15 cellular contexts compared by ENCODE assay signal in the genomic region with DNA sequence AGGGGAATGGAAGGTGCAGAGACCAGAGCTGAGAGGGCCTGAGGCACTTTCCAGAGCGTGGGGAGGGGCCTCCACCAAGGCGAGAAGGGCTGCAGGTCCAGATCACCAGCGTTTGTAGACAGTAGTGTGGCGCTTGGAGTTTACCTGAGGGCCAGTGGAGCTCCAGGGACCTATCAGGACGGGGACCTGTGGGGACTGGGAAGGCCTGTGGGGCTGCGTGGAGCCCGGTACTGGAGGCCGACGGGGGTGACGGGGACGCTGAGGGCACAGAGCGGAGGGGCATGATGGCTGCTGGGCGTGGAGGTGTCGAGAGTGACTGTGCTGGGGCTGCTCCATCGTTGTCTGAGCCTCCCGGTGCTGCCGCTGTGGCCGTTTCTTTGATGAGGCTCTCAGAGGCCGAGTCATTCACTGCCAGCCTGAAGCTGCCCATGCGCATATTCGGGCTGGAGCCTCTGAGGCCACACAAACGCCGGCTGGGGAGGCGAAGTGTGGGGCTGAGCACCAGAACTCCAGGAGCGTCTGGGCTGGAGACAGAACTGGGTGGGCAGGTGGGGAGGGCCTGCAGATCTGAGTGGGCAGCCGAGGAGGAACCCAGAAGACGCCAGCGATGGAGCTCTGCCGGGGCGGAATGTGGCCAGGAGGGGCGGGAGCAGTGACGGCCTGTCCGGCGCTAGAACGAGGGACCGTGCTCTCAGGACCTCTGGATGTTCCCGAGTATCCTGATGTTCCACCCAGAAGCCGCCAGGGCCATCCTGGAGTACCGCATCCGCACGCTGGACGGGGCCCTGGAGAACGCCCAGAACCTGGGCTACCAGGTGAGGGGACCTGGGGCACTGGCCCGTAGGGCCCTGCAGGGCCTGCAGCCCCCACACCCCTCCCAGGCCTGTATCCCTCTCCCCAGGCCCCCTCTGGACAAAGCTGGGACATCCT. TPM values are rescaled to one million over a fixed set of nuclear protein-coding genes. Genes with fewer than 3 reads are reported as not detected.
DNase-seq lines count a peak whose midpoint lies in the region; ATAC-seq and TF ChIP-seq lines count a peak whose summit lies in the region.
"Had no signal": no experiment of that assay in that cellular context is flagged by ENCODE, and none has a peak within 500 bp of the region (broad histone marks: within the 10 kb centered on the region; RNA-seq: fewer than 3 reads in every experiment).

No MANE protein-coding gene starts in this region.

- CTCF ChIA-PET in activated CD4-positive, alpha-beta T cell treated with anti-CD3 and anti-CD28 coated beads, Interleukin-2, amount 10 ng/mL, durations not matched to agents 7 days and 5 days (lab: Charles Lee), result interaction anchor here (0.7 to 1.6 kb wide), 2 partner anchors 14 to 18 kb away, joined by 3 to 4 read pairs; no protein-coding TSS in a partner anchor
- CTCF ChIA-PET in activated B cell treated with CpG ODN at 0.5 μM for 24 hours (lab: Charles Lee), result interaction anchor here (0.9 kb wide), 1 partner anchor 41 kb away, joined by 4 read pairs; no protein-coding TSS in a partner anchor

- H3K9me3 Mint-ChIP-seq in activated CD4-positive, alpha-beta T cell treated with anti-CD3 and anti-CD28 coated beads, Interleukin-2, amount 10 ng/mL, durations not matched to agents 7 days and 5 days, result no peaks in the 10 kb centered on the region
- H3K9me3 Mint-ChIP-seq in activated B cell treated with CpG ODN at 0.5 μM for 24 hours, result no peaks in the 10 kb centered on the region

- no peak for DNase-seq in activated CD4-positive, alpha-beta T cell treated with anti-CD3 and anti-CD28 coated beads, Interleukin-2, amount 10 ng/mL, durations not matched to agents 7 days and 5 days
- no peak for DNase-seq in activated CD4-positive, alpha-beta T cell treated with anti-CD3 and anti-CD28 coated beads, Interleukin-2, amount 50 U/mL, for 48 hours
- no peak for DNase-seq in activated B cell treated with CpG ODN at 0.5 μM for 24 hours
- DNase-seq in left ventricle myocardium superior, result peak; percentile 29
- DNase-seq in sciatic nerve (ENCODE audit: low spot score), result peak; percentile 49
- DNase-seq in T1000 (lab: John Stamatoyannopoulos, UW), result no peak
- no peak for DNase-seq in globus pallidus (ENCODE audit: low spot score)
- DNase-seq: activated CD4-positive, CD25-positive, alpha-beta regulatory T cell treated with anti-CD3 and anti-CD28 coated beads, Interleukin-2, amount 50 U/mL, for 72 hours; brain microvascular endothelial cell; EL; NCI-H1092 treated with DMSO at 0.1 percent for 48 hours; SHP77 had no signal

- peaks cover 32% of the 10 kb centered on the region for H3K4me1 Mint-ChIP-seq in activated CD4-positive, alpha-beta T cell treated with anti-CD3 and anti-CD28 coated beads, Interleukin-2, amount 10 ng/mL, durations not matched to agents 7 days and 5 days
- peaks cover 17% of the 10 kb centered on the region for H3K4me1 Mint-ChIP-seq in activated B cell treated with CpG ODN at 0.5 μM for 24 hours

- peak overlapping the region; percentile 73 for H3K4me3 Mint-ChIP-seq in activated CD4-positive, alpha-beta T cell treated with anti-CD3 and anti-CD28 coated beads, Interleukin-2, amount 10 ng/mL, durations not matched to agents 7 days and 5 days
- peak overlapping the region; percentile 38 for H3K4me3 Mint-ChIP-seq in activated B cell treated with CpG ODN at 0.5 μM for 24 hours

- peaks cover 28% of the 10 kb centered on the region for H3K36me3 Mint-ChIP-seq in activated CD4-positive, alpha-beta T cell treated with anti-CD3 and anti-CD28 coated beads, Interleukin-2, amount 10 ng/mL, durations not matched to agents 7 days and 5 days (ENCODE audit: low read depth)
- peaks cover 23% of the 10 kb centered on the region for H3K36me3 Mint-ChIP-seq in activated B cell treated with CpG ODN at 0.5 μM for 24 hours (ENCODE audit: low read depth)

- H3K27me3 Mint-ChIP-seq in activated CD4-positive, alpha-beta T cell treated with anti-CD3 and anti-CD28 coated beads, Interleukin-2, amount 10 ng/mL, durations not matched to agents 7 days and 5 days, result peaks cover 2% of the 10 kb centered on the region
- H3K27me3 Mint-ChIP-seq in activated B cell treated with CpG ODN at 0.5 μM for 24 hours, result peaks cover 3% of the 10 kb centered on the region

- TF ChIP-seq CTCF in activated B cell treated with CpG ODN at 0.5 μM for 24 hours (IDR thresholded peaks at IDR 0.05), result no peak

- intact Hi-C loops in activated B cell treated with CpG ODN at 0.5 μM for 24 hours (cut with micrococcal nuclease) (no loop called here), left ventricle myocardium superior (cut with micrococcal nuclease) (no loop called here), sciatic nerve (cut with DNase I) (no loop called here)

- peak overlapping the region; percentile 54 for H3K27ac Mint-ChIP-seq in activated CD4-positive, alpha-beta T cell treated with anti-CD3 and anti-CD28 coated beads, Interleukin-2, amount 10 ng/mL, durations not matched to agents 7 days and 5 days
- H3K27ac Mint-ChIP-seq in activated B cell treated with CpG ODN at 0.5 μM for 24 hours, result no peak overlapping the region

- ATAC-seq in activated B cell treated with CpG ODN at 0.5 μM for 24 hours (ENCODE audit: low read depth), result no peak
- ATAC-seq in left ventricle myocardium superior, result no peak
- ATAC-seq in sciatic nerve, result no peak
- ATAC-seq in HG02970 (IDR thresholded peaks at IDR 0.05; ENCODE audit: low FRiP score, unreplicated experiment), result no peak

- POLR2A ChIA-PET in activated CD4-positive, alpha-beta T cell treated with anti-CD3 and anti-CD28 coated beads, Interleukin-2, amount 10 ng/mL, durations not matched to agents 7 days and 5 days (lab: Charles Lee), result no interaction called here
- POLR2A ChIA-PET in activated B cell treated with CpG ODN at 0.5 μM for 24 hours (lab: Charles Lee), result interaction anchor here (1.0 to 3.1 kb wide), 3 partner anchors 12 to 84 kb away, joined by 3 to 15 read pairs (median 5); a partner anchor contains a TSS

RNA-seq across cellular contexts. Expression of a gene that starts 2.6 kb away (rescaled TPM):
- 100 to 1,000 TPM; 325 to 377 TPM for total RNA-seq in activated CD4-positive, alpha-beta T cell treated with anti-CD3 and anti-CD28 coated beads, Interleukin-2, amount 10 ng/mL, durations not matched to agents 7 days and 5 days
- 62.3 and 74.1 TPM in 2 replicates for total RNA-seq in activated B cell treated with CpG ODN at 0.5 μM for 24 hours
- 7.2 TPM for total RNA-seq in left ventricle myocardium superior
- 60.3 TPM for total RNA-seq in sciatic nerve

RNA-seq across cellular contexts. Expression of a gene that starts 7.8 kb away (rescaled TPM):
- not detected for total RNA-seq in activated CD4-positive, alpha-beta T cell treated with anti-CD3 and anti-CD28 coated beads, Interleukin-2, amount 10 ng/mL, durations not matched to agents 7 days and 5 days
- total RNA-seq in activated B cell treated with CpG ODN at 0.5 μM for 24 hours (not detected in 2 replicates), left ventricle myocardium superior (not detected), sciatic nerve (not detected)
- total RNA-seq: myocyte, NCI-H460 had no signal

RNA-seq across cellular contexts. Expression of a gene that starts 13.3 kb away (rescaled TPM):
- total RNA-seq in activated CD4-positive, alpha-beta T cell treated with anti-CD3 and anti-CD28 coated beads, Interleukin-2, amount 10 ng/mL, durations not matched to agents 7 days and 5 days, result 1 to 10 TPM; 5.5 to 6.5 TPM
- total RNA-seq in activated B cell treated with CpG ODN at 0.5 μM for 24 hours (0.46 and 0.64 TPM in 2 replicates), left ventricle myocardium superior (0.32 TPM), sciatic nerve (0.36 TPM)
- total RNA-seq: myocyte, NCI-H460 had no signal

RNA-seq across cellular contexts. Expression of a gene that starts 16.1 kb away (rescaled TPM):
- total RNA-seq in activated CD4-positive, alpha-beta T cell treated with anti-CD3 and anti-CD28 coated beads, Interleukin-2, amount 10 ng/mL, durations not matched to agents 7 days and 5 days, result 1,000 to 10,000 TPM; 1,561 to 1,733 TPM
- total RNA-seq in activated B cell treated with CpG ODN at 0.5 μM for 24 hours, result 112 and 125 TPM in 2 replicates
- total RNA-seq in left ventricle myocardium superior, result 200 TPM
- total RNA-seq in sciatic nerve, result 853 TPM

RNA-seq across cellular contexts. Expression of a gene that starts 22.3 kb away (rescaled TPM):
- total RNA-seq in activated CD4-positive, alpha-beta T cell treated with anti-CD3 and anti-CD28 coated beads, Interleukin-2, amount 10 ng/mL, durations not matched to agents 7 days and 5 days, result 1,000 to 10,000 TPM; 1,306 to 1,465 TPM
- total RNA-seq in activated B cell treated with CpG ODN at 0.5 μM for 24 hours, result 21.2 and 25.3 TPM in 2 replicates
- total RNA-seq in left ventricle myocardium superior, result 101 TPM
- 344 TPM for total RNA-seq in sciatic nerve

Comparison
In these comparisons a context has a peak if more than half of its experiments do, and no peak if none do; other contexts are left out.
1. DNase-seq: peak in left ventricle myocardium superior (single experiment) and sciatic nerve (single experiment); none in activated CD4-positive, alpha-beta T cell treated with anti-CD3 and anti-CD28 coated beads, Interleukin-2, amount 10 ng/mL, durations not matched to agents 7 days and 5 days (single experiment), activated CD4-positive, alpha-beta T cell treated with anti-CD3 and anti-CD28 coated beads, Interleukin-2, amount 50 U/mL, for 48 hours (0 of 2), activated B cell treated with CpG ODN at 0.5 μM for 24 hours (single experiment), T1000 (single experiment) and globus pallidus (single experiment).